Comparison of ENCODE assay signal across 19 cellular contexts in genomic region chr11:133157180-133157579, GRCh38.
A peak's percentile ranks its signal among the peaks of the same experiment; 100 is the strongest.
DNase-seq lines count a peak whose midpoint lies in the region; ATAC-seq and TF ChIP-seq lines count a peak whose summit lies in the region.
"Had no signal": no experiment of that assay in that cellular context is flagged by ENCODE, and none has a peak within 500 bp of the region (broad histone marks: within the 10 kb centered on the region; RNA-seq: fewer than 3 reads in every experiment).

No MANE protein-coding gene starts in this region.

- H3K9me3 Mint-ChIP-seq in glutamatergic neuron (ENCODE audit: unreplicated experiment): no peaks in the 10 kb centered on the region
- H3K9me3 Mint-ChIP-seq: activated naive CD8-positive, alpha-beta T cell treated with anti-CD3 and anti-CD28 coated beads, Interleukin-2, amount 10 ng/mL, durations not matched to agents 7 days and 5 days; CD4-positive, alpha-beta T cell had no signal

- TF ChIP-seq CTCF in glutamatergic neuron (IDR thresholded peaks at IDR 0.05; ENCODE audit: partially characterized antibody, unreplicated experiment) (no peak), prostate gland (IDR thresholded peaks at IDR 0.05) (no peak)

- H3K27ac ChIP-seq in prostate gland: no peak overlapping the region
- H3K27ac ChIP-seq: 22Rv1, neutrophil, SK-N-MC, skin epidermis had no signal

- DNase-seq in DMS 273 (lab: John Stamatoyannopoulos, UW; ENCODE audit: unreplicated experiment) (peak; percentile 8), DMS 273 treated with DMSO at 0.1 percent for 48 hours (lab: John Stamatoyannopoulos, UW) (no peak), NCI-H69 (lab: John Stamatoyannopoulos, UW) (peak; percentile 10), glutamatergic neuron (peak; percentile 48), pons (ENCODE audit: low spot score) (peak; percentile 27), prostate gland (ENCODE audit: low spot score) (no peak)
- DNase-seq: activated CD8-positive, alpha-beta memory T cell treated with anti-CD3 and anti-CD28 coated beads, Interleukin-2, amount 50 U/mL, for 48 hours; activated naive CD8-positive, alpha-beta T cell treated with anti-CD3 and anti-CD28 coated beads, Interleukin-2, amount 10 ng/mL, durations not matched to agents 7 days and 5 days; CD4-positive, alpha-beta T cell; hippocampal formation; NCI-H1694 had no signal

- peaks cover 4% of the 10 kb centered on the region for H3K27me3 ChIP-seq in prostate gland (replicated peaks; ENCODE audit: insufficient read depth)

- H3K27ac Mint-ChIP-seq in glutamatergic neuron (ENCODE audit: unreplicated experiment): no peak overlapping the region
- H3K27ac Mint-ChIP-seq: activated naive CD8-positive, alpha-beta T cell treated with anti-CD3 and anti-CD28 coated beads, Interleukin-2, amount 10 ng/mL, durations not matched to agents 7 days and 5 days; CD4-positive, alpha-beta T cell; IgD-negative memory B cell had no signal

- H3K27me3 Mint-ChIP-seq in glutamatergic neuron (ENCODE audit: unreplicated experiment): peaks cover 2% of the 10 kb centered on the region

- whole genome bisulfite sequencing in prostate gland: 47% methylated on average over 12 of the region's 12 CpGs

- H3K4me1 Mint-ChIP-seq in glutamatergic neuron (ENCODE audit: low read depth, unreplicated experiment): peaks cover 13% of the 10 kb centered on the region
- H3K4me1 Mint-ChIP-seq: activated naive CD8-positive, alpha-beta T cell treated with anti-CD3 and anti-CD28 coated beads, Interleukin-2, amount 10 ng/mL, durations not matched to agents 7 days and 5 days; IgD-negative memory B cell had no signal

- intact Hi-C loops in prostate gland (cut with DNase I): no loop called here

- H3K4me1 ChIP-seq in prostate gland (replicated peaks): no peaks in the 10 kb centered on the region

- no peaks in the 10 kb centered on the region for H3K36me3 Mint-ChIP-seq in glutamatergic neuron (ENCODE audit: unreplicated experiment)
- H3K36me3 Mint-ChIP-seq: activated naive CD8-positive, alpha-beta T cell treated with anti-CD3 and anti-CD28 coated beads, Interleukin-2, amount 10 ng/mL, durations not matched to agents 7 days and 5 days; IgD-negative memory B cell had no signal

- no peak for TF ChIP-seq POLR2A in prostate gland (IDR thresholded peaks at IDR 0.05)

- H3K4me3 Mint-ChIP-seq in glutamatergic neuron (ENCODE audit: unreplicated experiment): no peak overlapping the region
- H3K4me3 Mint-ChIP-seq: activated naive CD8-positive, alpha-beta T cell treated with anti-CD3 and anti-CD28 coated beads, Interleukin-2, amount 10 ng/mL, durations not matched to agents 7 days and 5 days; CD4-positive, alpha-beta T cell; IgD-negative memory B cell had no signal

- H3K4me3 ChIP-seq in prostate gland: no peak overlapping the region
- H3K4me3 ChIP-seq: lung, SK-N-MC, skin epidermis had no signal

- no peaks in the 10 kb centered on the region for H3K9me3 ChIP-seq in prostate gland
- H3K9me3 ChIP-seq: neutrophil had no signal

- ATAC-seq in HG03571 (IDR thresholded peaks at IDR 0.05; ENCODE audit: unreplicated experiment) (no peak), GM18517 (IDR thresholded peaks at IDR 0.05; ENCODE audit: unreplicated experiment) (no peak)

- H3K36me3 ChIP-seq in prostate gland: no peaks in the 10 kb centered on the region
- H3K36me3 ChIP-seq: neutrophil had no signal

Comparison
In these comparisons a context has a peak if more than half of its experiments do, and no peak if none do; other contexts are left out.
1. DNase-seq: peak in DMS 273 (single experiment), NCI-H69 (single experiment), glutamatergic neuron (single experiment) and pons (single experiment); none in DMS 273 treated with DMSO at 0.1 percent for 48 hours (single experiment) and prostate gland (single experiment).